Comparison of ENCODE assay signal across 12 cellular contexts in genomic region chr10:70441161-70441876, GRCh38. TPM values are rescaled to one million over a fixed set of nuclear protein-coding genes. Genes with fewer than 3 reads are reported as not detected.
DNase-seq lines count a peak whose midpoint lies in the region; ATAC-seq, FAIRE-seq and TF ChIP-seq lines count a peak whose summit lies in the region.
"Had no signal": no experiment of that assay in that cellular context is flagged by ENCODE, and none has a peak within 500 bp of the region (broad histone marks: within the 10 kb centered on the region; RNA-seq: fewer than 3 reads in every experiment).

Gene NODAL (minus strand): TSS chr10:70441681. CDS start chr10:70441667, 14 bp downstream.

- H2AK5ac ChIP-seq in H1 (ENCODE audit: low read depth, low read length), result peak within 1 kb of the TSS; percentile 56

- H2BK5ac ChIP-seq in H1 (ENCODE audit: low read depth, low read length), result peak within 1 kb of the TSS; percentile 97; the same call in 1 of the 2 replicates

- no peak within 1 kb of the TSS for H3K14ac ChIP-seq in H1 (ENCODE audit: insufficient read length)

- H3K27ac Mint-ChIP-seq in CD4-positive, CD25-positive, alpha-beta regulatory T cell, result peak within 1 kb of the TSS in 2 of 3 donors; percentile 54 to 72
- H3K27ac Mint-ChIP-seq in natural killer cell treated with Interleukin-12 subunit alpha and Interleukin-12 subunit beta and Interleukin-15 and Interleukin-18, amount 100 ng/mL, for 72 hours, result no peak within 1 kb of the TSS
- H3K27ac Mint-ChIP-seq: HFFc6 had no signal

- peaks cover 22% of the 10 kb centered on the region for H3K27me3 ChIP-seq in CD4-positive, CD25-positive, alpha-beta regulatory T cell (ENCODE audit: control insufficient read depth, insufficient read depth, low read length)
- H3K27me3 ChIP-seq in NT2/D1 (ENCODE audit: insufficient read depth, insufficient read length) (peaks cover 51% of the 10 kb centered on the region), H1 (replicated peaks in 1 of 4; ENCODE audit: control insufficient read depth in 3 of 4, extremely low read depth in 1 of 4, insufficient read depth in 3 of 4, low read length in 3 of 4) (peaks cover 18 to 43% (median 38%) of the 10 kb centered on the region in 4 experiments)

- H3K23me2 ChIP-seq in H1 (ENCODE audit: low read depth, low read length), result peaks cover 15% of the 10 kb centered on the region; the same call in 1 of the 2 replicates

- CTCF ChIA-PET in H1 (lab: Charles Lee; ENCODE audit: partially characterized antibody), result interaction anchor here (0.7 to 1.5 kb wide), 6 partner anchors 15 to 95 kb away, joined by 3 to 7 read pairs (median 4); no protein-coding TSS in a partner anchor

- peak within 1 kb of the TSS; percentile 100; the same call in 1 of the 2 replicates for H2BK15ac ChIP-seq in H1 (ENCODE audit: low read length)

- no peak within 1 kb of the TSS for H3K27ac ChIP-seq in CD4-positive, CD25-positive, alpha-beta regulatory T cell (ENCODE audit: insufficient read depth, low read length, poor library complexity, severe bottlenecking)
- no peak within 1 kb of the TSS for H3K27ac ChIP-seq in H1 (ENCODE audit: low read depth, low read length)
- H3K27ac ChIP-seq: VCaP had no signal

- peak within 1 kb of the TSS; percentile 83 for H3K4ac ChIP-seq in H1 (replicated peaks; ENCODE audit: insufficient read length, low read depth, low read length)

- peaks cover 2 to 11% of the 10 kb centered on the region in 2 experiments for H4K20me1 ChIP-seq in H1 (replicated peaks in 1 of 2; ENCODE audit: control insufficient read depth in 1 of 2, insufficient read depth in 2 of 2, low read length in 2 of 2)

- H3K9ac ChIP-seq in NT2/D1 (ENCODE audit: insufficient read length, low read depth), result peak within 1 kb of the TSS; percentile 72
- no peak within 1 kb of the TSS; a peak in 1 of 7 replicates for H3K9ac ChIP-seq in H1 (replicated peaks in 1 of 4; ENCODE audit: extremely low read depth in 1 of 4, low read depth in 3 of 4, low read length in 3 of 4)

- no peak for TF ChIP-seq CTCF in H1 (IDR thresholded peaks at IDR 0.05; ENCODE audit: control extremely low read depth in 1 of 3, insufficient read depth in 1 of 3, low read depth in 1 of 3, low read length in 3 of 3)

- H3K36me3 Mint-ChIP-seq in CD4-positive, CD25-positive, alpha-beta regulatory T cell, result no peaks in the 10 kb centered on the region
- H3K36me3 Mint-ChIP-seq in natural killer cell treated with Interleukin-12 subunit alpha and Interleukin-12 subunit beta and Interleukin-15 and Interleukin-18, amount 100 ng/mL, for 72 hours, result no peaks in the 10 kb centered on the region

- H3K79me2 ChIP-seq in H1 (ENCODE audit: control insufficient read depth in 1 of 2, insufficient read depth in 2 of 2, low read length in 2 of 2), result no peaks in the 10 kb centered on the region

- H3K23ac ChIP-seq in H1 (ENCODE audit: insufficient read length), result no peak within 1 kb of the TSS

- H3K9me3 ChIP-seq in CD4-positive, CD25-positive, alpha-beta regulatory T cell (ENCODE audit: control insufficient read depth in 2 of 2, low read length in 2 of 2), result no peaks in the 10 kb centered on the region
- no peaks in the 10 kb centered on the region for H3K9me3 ChIP-seq in NT2/D1 (ENCODE audit: insufficient read depth, low read length)
- no peaks in the 10 kb centered on the region for H3K9me3 ChIP-seq in H1 (ENCODE audit: insufficient read depth in 2 of 2, low read depth in 1 of 2, low read length in 1 of 2)

- H3K18ac ChIP-seq in H1 (ENCODE audit: extremely low read depth, low read length), result peak within 1 kb of the TSS; percentile 88

- 0 out of 2 replicates have a peak within 1 kb of the TSS, but pooled peaks have one; percentile 17 for H4K8ac ChIP-seq in H1 (ENCODE audit: extremely low read depth, insufficient read depth, low read length)

- H2BK120ac ChIP-seq in H1 (replicated peaks; ENCODE audit: low read depth, low read length), result peak within 1 kb of the TSS; percentile 89

- POLR2A ChIA-PET in H1 (lab: Charles Lee; ENCODE audit: partially characterized antibody), result interaction anchor here (0.8 to 4.8 kb wide), 10 partner anchors 10 to 109 kb away, joined by 3 to 28 read pairs (median 8); partner anchors contain the start of genes EIF4EBP2 and LRRC20

- H3K36me3 ChIP-seq in CD4-positive, CD25-positive, alpha-beta regulatory T cell (ENCODE audit: control insufficient read depth, insufficient read depth, low read length), result no peaks in the 10 kb centered on the region
- H3K36me3 ChIP-seq in NT2/D1 (ENCODE audit: insufficient read depth, insufficient read length, low read length) (no peaks in the 10 kb centered on the region), H1 (ENCODE audit: control insufficient read depth in 2 of 4, insufficient read depth in 4 of 4, low read length in 3 of 4) (no peaks in the 10 kb centered on the region; a peak in 1 of 8 replicates)

- no peak for TF ChIP-seq RAD21 in H1 (IDR thresholded peaks at IDR 0.05 in 1 of 2, conservative IDR thresholded peaks at IDR 0.05 in 1 of 2; ENCODE audit: low read depth in 2 of 2, low read length in 2 of 2)

- peak within 1 kb of the TSS; percentile 98 for H2BK20ac ChIP-seq in H1 (ENCODE audit: low read length)

- FAIRE-seq in H1 (lab: Jason Lieb, UNC), result no peak

- peak within 1 kb of the TSS; percentile 3 for H4K5ac ChIP-seq in H1 (ENCODE audit: insufficient read length, low read depth, low read length)

- peak within 1 kb of the TSS; percentile 37 for H3K4me3 ChIP-seq in CD4-positive, CD25-positive, alpha-beta regulatory T cell (ENCODE audit: low read depth, low read length)
- peak within 1 kb of the TSS; percentile 45 for H3K4me3 ChIP-seq in NT2/D1 (ENCODE audit: insufficient read length, low read depth)
- H3K4me3 ChIP-seq in H1 (ENCODE audit: extremely low read depth in 1 of 4, insufficient read depth in 2 of 4, low read depth in 3 of 4, low read length in 4 of 4), result peak within 1 kb of the TSS; percentile 23 to 57 (median 44)

- peak within 1 kb of the TSS; percentile 99 for H2BK12ac ChIP-seq in H1 (ENCODE audit: low read depth, low read length)

- peaks cover 0 to 2% (median 0%) of the 10 kb centered on the region in 7 donors for H3K9me3 Mint-ChIP-seq in CD4-positive, CD25-positive, alpha-beta regulatory T cell
- H3K9me3 Mint-ChIP-seq in natural killer cell treated with Interleukin-12 subunit alpha and Interleukin-12 subunit beta and Interleukin-15 and Interleukin-18, amount 100 ng/mL, for 72 hours, result no peaks in the 10 kb centered on the region
- H3K9me3 Mint-ChIP-seq: HFFc6 had no signal

- no peak for TF ChIP-seq POLR2A in H1 (IDR thresholded peaks at IDR 0.05; ENCODE audit: control extremely low read depth in 1 of 2, low read depth in 2 of 2, low read length in 2 of 2)

- peak within 1 kb of the TSS; percentile 96 for H4K91ac ChIP-seq in H1 (replicated peaks; ENCODE audit: insufficient read length, low read length)

- peak in 1 of 2 donors; percentile 53 for ATAC-seq in CD4-positive, CD25-positive, alpha-beta regulatory T cell (ENCODE audit: low read depth in 2 of 2)
- ATAC-seq in natural killer cell treated with Interleukin-12 subunit alpha and Interleukin-12 subunit beta and Interleukin-15 and Interleukin-18, amount 100 ng/mL, for 72 hours, result peak; percentile 32 to 48
- no peak for ATAC-seq in GM18519 (IDR thresholded peaks at IDR 0.05; ENCODE audit: low FRiP score, unreplicated experiment)
- no peak for ATAC-seq in HG03439 (IDR thresholded peaks at IDR 0.05; ENCODE audit: unreplicated experiment)

- H3K4me2 ChIP-seq in H1 (ENCODE audit: insufficient read depth in 1 of 2, low read depth in 2 of 2, low read length in 2 of 2), result peak within 1 kb of the TSS; percentile 73 to 84

- WGBS in H1 (ENCODE audit: extremely low coverage in 1 of 2, insufficient coverage in 1 of 2, insufficient read length in 1 of 2, insufficient replicate concordance in 2 of 2, low coverage in 1 of 2, low lambda C conversion rate in 2 of 2, missing lambda C conversion rate in 1 of 2), 2 experiments, result 2% methylated on average over 57 of the region's 59 CpGs; no CpG with 5 or more reads in 1 of the 2 experiments

- H3K4me1 Mint-ChIP-seq in CD4-positive, CD25-positive, alpha-beta regulatory T cell, result peaks cover 3 to 26% (median 9%) of the 10 kb centered on the region in 4 donors
- peaks cover 5 to 6% of the 10 kb centered on the region in 2 donors for H3K4me1 Mint-ChIP-seq in natural killer cell treated with Interleukin-12 subunit alpha and Interleukin-12 subunit beta and Interleukin-15 and Interleukin-18, amount 100 ng/mL, for 72 hours (ENCODE audit: low read depth in 2 of 2)

- H3K27me3 Mint-ChIP-seq in CD4-positive, CD25-positive, alpha-beta regulatory T cell, result peaks cover 53% of the 10 kb centered on the region
- peaks cover 18 to 23% of the 10 kb centered on the region in 2 donors for H3K27me3 Mint-ChIP-seq in natural killer cell treated with Interleukin-12 subunit alpha and Interleukin-12 subunit beta and Interleukin-15 and Interleukin-18, amount 100 ng/mL, for 72 hours

- peak within 1 kb of the TSS; percentile 47 for H3K56ac ChIP-seq in H1 (replicated peaks; ENCODE audit: insufficient read length, low read depth, low read length)

- peaks cover 17% of the 10 kb centered on the region for H3K4me1 ChIP-seq in CD4-positive, CD25-positive, alpha-beta regulatory T cell (ENCODE audit: control insufficient read depth, insufficient read depth, low read length, poor library complexity, severe bottlenecking)
- H3K4me1 ChIP-seq in NT2/D1 (ENCODE audit: insufficient read depth, insufficient read length), result peaks cover 14% of the 10 kb centered on the region
- H3K4me1 ChIP-seq in H1 (replicated peaks in 1 of 4; ENCODE audit: control insufficient read depth in 3 of 4, insufficient read depth in 4 of 4, low read length in 3 of 4), result peaks cover 5 to 20% (median 19%) of the 10 kb centered on the region in 4 experiments

- TF ChIP-seq EP300 in H1 (IDR thresholded peaks at IDR 0.05; ENCODE audit: borderline replicate concordance in 1 of 2, low read depth in 2 of 2, low read length in 2 of 2), result no peak

- H2AFZ ChIP-seq in H1 (ENCODE audit: low read length), result no peak within 1 kb of the TSS

- DNase-seq in CD4-positive, CD25-positive, alpha-beta regulatory T cell, result peak in 1 of 3 donors; percentile 14
- DNase-seq in NT2/D1 (ENCODE audit: low read depth, low spot score) (no peak), H1 (ENCODE audit: low read depth in 1 of 2, low spot score in 2 of 2) (peak in 1 of 2 experiments; percentile 81), NCI-H2227 treated with DMSO at 0.1 percent for 48 hours (lab: John Stamatoyannopoulos, UW) (no peak), HCEC 1CT (no peak)
- no peak for DNase-seq in natural killer cell treated with Interleukin-12 subunit alpha and Interleukin-12 subunit beta and Interleukin-15 and Interleukin-18, amount 100 ng/mL, for 72 hours (ENCODE audit: low spot score)
- DNase-seq: HFFc6, MV-4-11 had no signal

- H3K79me1 ChIP-seq in H1 (ENCODE audit: low read depth, low read length), result no peaks in the 10 kb centered on the region; the same call in 1 of the 2 replicates

- H3K4me3 Mint-ChIP-seq in CD4-positive, CD25-positive, alpha-beta regulatory T cell, result peak within 1 kb of the TSS; percentile 78 to 88 (median 86)
- H3K4me3 Mint-ChIP-seq in natural killer cell treated with Interleukin-12 subunit alpha and Interleukin-12 subunit beta and Interleukin-15 and Interleukin-18, amount 100 ng/mL, for 72 hours, result peak within 1 kb of the TSS; percentile 13
- H3K4me3 Mint-ChIP-seq: HFFc6 had no signal

RNA-seq across cellular contexts. Expression of gene NODAL, which starts in this region (rescaled TPM):
- not detected for total RNA-seq in CD4-positive, CD25-positive, alpha-beta regulatory T cell
- under 1 TPM in 3 of 4 donors, not detected in 1; 0.09 to 0.22 (median 0.17) TPM for polyA plus RNA-seq in CD4-positive, CD25-positive, alpha-beta regulatory T cell
- total RNA-seq in H1 (2021; fragmentation: NEBNext Ultra II Directional; extraction: Animal tissue kit (Norgen Biotek cat#: 25700)), result 6.3 and 7.3 TPM in 2 replicates
- 2.0 and 5.0 TPM in 2 replicates for polyA plus RNA-seq in H1 (2011; rRNA removed)
- polyA plus RNA-seq in H1 (2011; cell fraction: cytosol; rRNA removed), result 4.8 TPM
- 3.7 TPM for polyA plus RNA-seq in H1 (2011; cell fraction: nucleus; rRNA removed)
- polyA plus RNA-seq in H1 (2012, experiment 1 of 2), result 2.3 to 2.6 TPM (median 2.5 TPM) in 4 replicates
- polyA plus RNA-seq in H1 (2012, experiment 2 of 2), result 2.1 TPM
- 25.4 TPM for polyA plus RNA-seq in H1 (2013, experiment 1 of 2)
- 29.4 TPM for polyA plus RNA-seq in H1 (2013, experiment 2 of 2)
- 2.7 and 6.4 TPM in 2 replicates for polyA minus RNA-seq in H1 (2011; rRNA and poly(A)+ RNA removed)
- 2.6 TPM for polyA minus RNA-seq in H1 (2011; cell fraction: cytosol; rRNA and poly(A)+ RNA removed)
- polyA minus RNA-seq in H1 (2011; cell fraction: nucleus; rRNA and poly(A)+ RNA removed), result 1.2 TPM
- total RNA-seq in natural killer cell treated with Interleukin-12 subunit alpha and Interleukin-12 subunit beta and Interleukin-15 and Interleukin-18, amount 100 ng/mL, for 72 hours, result not detected
- total RNA-seq: G401, HFFc6 had no signal

Comparison
In these comparisons a context has a peak if more than half of its experiments do, and no peak if none do; other contexts are left out.
1. Peak in ATAC-seq in natural killer cell treated with Interleukin-12 subunit alpha and Interleukin-12 subunit beta and Interleukin-15 and Interleukin-18, amount 100 ng/mL, for 72 hours; RNA of the gene not detected or under 1 TPM.
2. H3K27ac Mint-ChIP-seq: peak in CD4-positive, CD25-positive, alpha-beta regulatory T cell (2 of 3); none in natural killer cell treated with Interleukin-12 subunit alpha and Interleukin-12 subunit beta and Interleukin-15 and Interleukin-18, amount 100 ng/mL, for 72 hours (0 of 2).
3. Peak in every context shown above with its lines, with median percentiles within 50 percentile points of each other: H3K4me3 ChIP-seq.